In genomic region chr17:60442271-60443201, GRCh38 we compare ENCODE assay signal across 1 cellular context.
A peak's percentile ranks its signal among the peaks of the same experiment; 100 is the strongest.
TF ChIP-seq lines count a peak whose summit lies in the region.

No MANE protein-coding gene starts in this region.

TF ChIP-seq in SK-N-SH, 30 proteins besides CTCF, POLR2A, EP300 and RAD21:
- TF ChIP-seq PBX3 (IDR thresholded peaks at IDR 0.05) (peak; percentile 76), SMC3 (IDR thresholded peaks at IDR 0.05; ENCODE audit: low read depth, low read length) (no peak), EZH2phosphoT487 (IDR thresholded peaks at IDR 0.05; ENCODE audit: borderline replicate concordance, low read depth) (no peak), FOSL2 (IDR thresholded peaks at IDR 0.05; ENCODE audit: borderline replicate concordance, low read depth) (peak; percentile 34; the same call in 1 of the 2 replicates), MEF2A (IDR thresholded peaks at IDR 0.05; ENCODE audit: borderline replicate concordance, low read depth) (no peak), TEAD4 (IDR thresholded peaks at IDR 0.05; ENCODE audit: borderline replicate concordance, insufficient read depth) (no peak), TCF12 (IDR thresholded peaks at IDR 0.05) (peak; percentile 67)
TF ChIP-seq in SK-N-SH: peak in this region for 3.
